In the genomic region with DNA sequence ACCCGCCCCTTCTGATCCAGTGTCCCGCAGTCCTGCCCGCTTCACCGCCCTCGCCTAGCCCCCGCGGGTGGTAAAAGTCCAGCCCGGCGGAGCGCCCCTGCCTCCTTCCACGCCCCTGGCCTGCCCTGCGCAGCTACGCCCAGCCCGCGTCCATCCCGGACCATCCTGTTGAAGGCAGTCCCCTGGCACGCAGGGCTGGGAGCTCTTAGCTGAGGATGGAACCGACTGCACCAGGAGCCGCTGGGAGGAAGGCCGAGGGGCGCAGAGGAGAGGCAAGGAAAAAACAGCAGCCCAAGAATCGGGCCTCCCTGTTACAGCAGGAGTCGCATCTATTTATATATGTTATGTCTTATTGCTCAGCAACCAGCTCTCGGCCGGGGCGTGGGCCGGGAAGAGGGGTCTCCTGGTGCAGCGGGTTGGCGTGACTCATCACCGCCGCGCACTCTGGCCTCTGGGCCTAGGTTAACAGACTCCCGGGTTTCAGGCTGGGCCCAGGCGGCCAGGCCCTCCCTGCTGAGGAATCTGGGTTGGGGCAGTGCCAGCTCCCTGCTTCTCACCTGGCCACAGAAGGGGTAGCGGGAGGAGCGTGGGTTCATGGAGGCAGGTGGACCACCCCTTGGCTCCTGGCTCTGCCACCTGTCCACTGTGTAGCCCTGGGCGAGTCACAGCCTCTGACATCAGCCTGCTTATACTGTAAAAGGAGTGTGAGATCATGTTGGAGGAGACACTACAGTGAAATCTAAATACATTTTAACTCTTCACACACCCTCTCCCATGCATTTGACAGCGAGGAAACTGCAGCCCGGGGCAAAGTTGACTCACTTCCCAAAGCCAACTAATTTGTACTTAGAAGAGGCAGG, we compare ENCODE assay signal across 10 cellular contexts. TPM values are rescaled to one million over a fixed set of nuclear protein-coding genes. Genes with fewer than 3 reads are reported as not detected.
DNase-seq lines count a peak whose midpoint lies in the region; ATAC-seq and TF ChIP-seq lines count a peak whose summit lies in the region.
"Had no signal": no experiment of that assay in that cellular context is flagged by ENCODE, and none has a peak within 500 bp of the region (broad histone marks: within the 10 kb centered on the region; RNA-seq: fewer than 3 reads in every experiment).

No MANE protein-coding gene starts in this region.

- H3K4me3 Mint-ChIP-seq in activated T-helper 2 cell treated with anti-CD3 and anti-CD28 coated beads, Interferon-gamma antibody, Interleukin-2, Interleukin-4, amounts not matched to agents 10 μg/mL and 5 μg/mL and 100 μg/mL, durations not matched to agents 14 hours and 24 hours and 36 hours (ENCODE audit: low read depth), result no peak overlapping the region
- no peak overlapping the region for H3K4me3 Mint-ChIP-seq in CD4-positive, alpha-beta memory T cell

- H3K27me3 Mint-ChIP-seq in activated T-helper 2 cell treated with anti-CD3 and anti-CD28 coated beads, Interferon-gamma antibody, Interleukin-2, Interleukin-4, amounts not matched to agents 10 μg/mL and 5 μg/mL and 100 μg/mL, durations not matched to agents 14 hours and 24 hours and 36 hours (ENCODE audit: low read depth), result peaks cover 4% of the 10 kb centered on the region
- H3K27me3 Mint-ChIP-seq in CD4-positive, alpha-beta memory T cell, result peaks cover 0 to 9% of the 10 kb centered on the region in 2 donors

- in situ Hi-C loops in transverse colon (cut with MboI; ENCODE audit: low pct_ligation_motif_present in 1 of 4, low pct_unique_long_range_greater_than_20kb in 1 of 4, low sequenced_read_pairs in 3 of 4), result no loop called here

- no peaks in the 10 kb centered on the region for H3K9me3 Mint-ChIP-seq in activated T-helper 2 cell treated with anti-CD3 and anti-CD28 coated beads, Interferon-gamma antibody, Interleukin-2, Interleukin-4, amounts not matched to agents 10 μg/mL and 5 μg/mL and 100 μg/mL, durations not matched to agents 14 hours and 24 hours and 36 hours
- H3K9me3 Mint-ChIP-seq in CD4-positive, alpha-beta memory T cell, result no peaks in the 10 kb centered on the region

- 14 to 38% methylated on average over 6 to 39 of the region's 39 CpGs for WGBS in transverse colon (ENCODE audit: low coverage in 1 of 2), 2 donors

- TF ChIP-seq POLR2A in transverse colon (IDR thresholded peaks at IDR 0.05), result no peak

- no peak for ATAC-seq in left ventricle myocardium superior
- peak; percentile 76 for ATAC-seq in left lung
- no peak for ATAC-seq in GM19455 (IDR thresholded peaks at IDR 0.05; ENCODE audit: unreplicated experiment)

- POLR2A ChIA-PET in CD4-positive, alpha-beta memory T cell (lab: Charles Lee; ENCODE audit: partially characterized antibody), result no interaction called here

- no peaks in the 10 kb centered on the region for H3K27me3 ChIP-seq in left lung
- no peaks in the 10 kb centered on the region for H3K27me3 ChIP-seq in transverse colon
- H3K27me3 ChIP-seq in CD4-positive, alpha-beta memory T cell (ENCODE audit: insufficient read depth, low read length), result no peaks in the 10 kb centered on the region
- H3K27me3 ChIP-seq: BLaER1 treated with 17β-estradiol and CSF1 and Interleukin-3, amounts not matched to agents 10 nM and 100 nM had no signal

- TF ChIP-seq CTCF in left lung (IDR thresholded peaks at IDR 0.05) (no peak), transverse colon (IDR thresholded peaks at IDR 0.05) (no peak)

- no peak overlapping the region for H3K4me3 ChIP-seq in left lung
- peak overlapping the region in 2 of 4 donors; percentile 10 to 33 for H3K4me3 ChIP-seq in transverse colon
- H3K4me3 ChIP-seq in CD4-positive, alpha-beta memory T cell (ENCODE audit: low read length in 2 of 2), result no peak overlapping the region
- H3K4me3 ChIP-seq: BLaER1 treated with 17β-estradiol and CSF1 and Interleukin-3, amounts not matched to agents 10 nM and 100 nM; left ventricle myocardium inferior had no signal

- peak; percentile 74 for DNase-seq in cardiac septum (ENCODE audit: low spot score)
- no peak for DNase-seq in left ventricle myocardium superior
- no peak for DNase-seq in activated T-helper 2 cell treated with anti-CD3 and anti-CD28 coated beads, Interferon-gamma antibody, Interleukin-2, Interleukin-4, amounts not matched to agents 10 μg/mL and 5 μg/mL and 100 μg/mL, durations not matched to agents 14 hours and 24 hours and 36 hours (ENCODE audit: low spot score)
- peak; percentile 68 to 88 for DNase-seq in left lung
- DNase-seq in transverse colon, result peak; percentile 88
- DNase-seq in MV-4-11 (lab: John Stamatoyannopoulos, UW), result no peak
- no peak for DNase-seq in CD4-positive, alpha-beta memory T cell
- DNase-seq: left ventricle myocardium inferior had no signal

- peak overlapping the region; percentile 46 for H3K27ac Mint-ChIP-seq in activated T-helper 2 cell treated with anti-CD3 and anti-CD28 coated beads, Interferon-gamma antibody, Interleukin-2, Interleukin-4, amounts not matched to agents 10 μg/mL and 5 μg/mL and 100 μg/mL, durations not matched to agents 14 hours and 24 hours and 36 hours
- no peak overlapping the region for H3K27ac Mint-ChIP-seq in CD4-positive, alpha-beta memory T cell

- TF ChIP-seq EP300 in transverse colon (IDR thresholded peaks at IDR 0.05; ENCODE audit: low read depth), result no peak

- no peaks in the 10 kb centered on the region for H3K36me3 ChIP-seq in left lung
- no peaks in the 10 kb centered on the region for H3K36me3 ChIP-seq in transverse colon
- H3K36me3 ChIP-seq in CD4-positive, alpha-beta memory T cell (ENCODE audit: insufficient read depth, low read length), result no peaks in the 10 kb centered on the region
- H3K36me3 ChIP-seq: BLaER1 treated with 17β-estradiol and CSF1 and Interleukin-3, amounts not matched to agents 10 nM and 100 nM; left ventricle myocardium inferior had no signal

- H3K27ac ChIP-seq in left lung (peak overlapping the region; percentile 50 to 57), transverse colon (peak overlapping the region; percentile 78 to 82 (median 82))
- H3K27ac ChIP-seq in CD4-positive, alpha-beta memory T cell (ENCODE audit: low read depth, low read length), result no peak overlapping the region
- H3K27ac ChIP-seq: BLaER1 treated with 17β-estradiol and CSF1 and Interleukin-3, amounts not matched to agents 10 nM and 100 nM; left ventricle myocardium inferior had no signal

- H3K4me1 ChIP-seq in left lung (peaks cover 14 to 35% of the 10 kb centered on the region in 2 donors), transverse colon (peaks cover 21 to 51% (median 39%) of the 10 kb centered on the region in 4 donors)
- peaks cover 3% of the 10 kb centered on the region for H3K4me1 ChIP-seq in CD4-positive, alpha-beta memory T cell (ENCODE audit: insufficient read depth, low read length)

- H3K36me3 Mint-ChIP-seq in activated T-helper 2 cell treated with anti-CD3 and anti-CD28 coated beads, Interferon-gamma antibody, Interleukin-2, Interleukin-4, amounts not matched to agents 10 μg/mL and 5 μg/mL and 100 μg/mL, durations not matched to agents 14 hours and 24 hours and 36 hours (ENCODE audit: low read depth), result no peaks in the 10 kb centered on the region
- no peaks in the 10 kb centered on the region for H3K36me3 Mint-ChIP-seq in CD4-positive, alpha-beta memory T cell

- CTCF ChIA-PET in CD4-positive, alpha-beta memory T cell (lab: Charles Lee; ENCODE audit: partially characterized antibody), result no interaction called here

- H3K9me3 ChIP-seq in left lung (no peaks in the 10 kb centered on the region), transverse colon (no peaks in the 10 kb centered on the region)
- H3K9me3 ChIP-seq in CD4-positive, alpha-beta memory T cell (ENCODE audit: control insufficient read depth in 1 of 2, low read length in 2 of 2), result no peaks in the 10 kb centered on the region
- H3K9me3 ChIP-seq: BLaER1 treated with 17β-estradiol and CSF1 and Interleukin-3, amounts not matched to agents 10 nM and 100 nM; left ventricle myocardium inferior had no signal

- H3K4me1 Mint-ChIP-seq in activated T-helper 2 cell treated with anti-CD3 and anti-CD28 coated beads, Interferon-gamma antibody, Interleukin-2, Interleukin-4, amounts not matched to agents 10 μg/mL and 5 μg/mL and 100 μg/mL, durations not matched to agents 14 hours and 24 hours and 36 hours (ENCODE audit: low read depth), result peaks cover 45% of the 10 kb centered on the region
- no peaks in the 10 kb centered on the region for H3K4me1 Mint-ChIP-seq in CD4-positive, alpha-beta memory T cell

- intact Hi-C loops in cardiac septum (cut with DNase I), result loop anchor here (10.0 kb wide), 2 partner anchors 274 to 336 kb away; a partner anchor contains a TSS
- intact Hi-C loops in left ventricle myocardium superior (cut with micrococcal nuclease), result no loop called here
- intact Hi-C loops in activated T-helper 2 cell treated with anti-CD3 and anti-CD28 coated beads, Interferon-gamma antibody, Interleukin-2, Interleukin-4, amounts not matched to agents 10 μg/mL and 5 μg/mL and 100 μg/mL, durations not matched to agents 14 hours and 24 hours and 36 hours (cut with micrococcal nuclease), result loop anchor here (2.0 kb wide), 1 partner anchor 64 kb away; no protein-coding TSS in a partner anchor
- intact Hi-C loops in left lung (cut with DNase I), result no loop called here
- intact Hi-C loops in transverse colon (cut with DNase I; ENCODE audit: low total_unique reads), result no loop called here
- intact Hi-C loops in CD4-positive, alpha-beta memory T cell (cut with micrococcal nuclease), result no loop called here

RNA-seq across cellular contexts. Expression of a gene that starts 13.4 kb away (rescaled TPM):
- 31.6 TPM for total RNA-seq in cardiac septum
- total RNA-seq in left ventricle myocardium superior, result 24.9 TPM
- 49.6 and 51.3 TPM in 2 replicates for total RNA-seq in activated T-helper 2 cell treated with anti-CD3 and anti-CD28 coated beads, Interferon-gamma antibody, Interleukin-2, Interleukin-4, amounts not matched to agents 10 μg/mL and 5 μg/mL and 100 μg/mL, durations not matched to agents 14 hours and 24 hours and 36 hours
- total RNA-seq in left lung, result 10 to 100 TPM; 61.4 to 84.9 TPM
- total RNA-seq in transverse colon, result 10 to 100 TPM; 39.4 to 95.4 (median 72.9) TPM
- 10 to 100 TPM; 85.6 to 87.2 TPM for total RNA-seq in CD4-positive, alpha-beta memory T cell
- polyA plus RNA-seq in CD4-positive, alpha-beta memory T cell, result 10 to 100 TPM; 42.5 to 63.4 TPM

RNA-seq across cellular contexts. Expression of a gene that starts 17.1 kb away (rescaled TPM):
- total RNA-seq in cardiac septum (not detected), left ventricle myocardium superior (not detected), left lung (under 1 TPM in 1 of 2 donors, not detected in 1; 0.50 TPM), transverse colon (1 to 10 TPM in 2 of 4 donors, not detected in 2; 2.9 to 3.0 TPM)
- not detected in 2 replicates for total RNA-seq in activated T-helper 2 cell treated with anti-CD3 and anti-CD28 coated beads, Interferon-gamma antibody, Interleukin-2, Interleukin-4, amounts not matched to agents 10 μg/mL and 5 μg/mL and 100 μg/mL, durations not matched to agents 14 hours and 24 hours and 36 hours
- total RNA-seq in CD4-positive, alpha-beta memory T cell, result not detected
- polyA plus RNA-seq in CD4-positive, alpha-beta memory T cell, result not detected
- total RNA-seq: left ventricle myocardium inferior had no signal

Comparison
In these comparisons a context has a peak if more than half of its experiments do, and no peak if none do; other contexts are left out.
1. DNase-seq: peak in cardiac septum (single experiment), left lung (2 of 2) and transverse colon (single experiment); none in left ventricle myocardium superior (single experiment), activated T-helper 2 cell treated with anti-CD3 and anti-CD28 coated beads, Interferon-gamma antibody, Interleukin-2, Interleukin-4, amounts not matched to agents 10 μg/mL and 5 μg/mL and 100 μg/mL, durations not matched to agents 14 hours and 24 hours and 36 hours (single experiment), MV-4-11 (single experiment) and CD4-positive, alpha-beta memory T cell (0 of 5).
2. intact Hi-C loops: an anchor here in cardiac septum (10.0 kb wide) and activated T-helper 2 cell treated with anti-CD3 and anti-CD28 coated beads, Interferon-gamma antibody, Interleukin-2, Interleukin-4, amounts not matched to agents 10 μg/mL and 5 μg/mL and 100 μg/mL, durations not matched to agents 14 hours and 24 hours and 36 hours (2.0 kb wide); none called in left ventricle myocardium superior, left lung, transverse colon and CD4-positive, alpha-beta memory T cell.